11 cellular contexts compared by ENCODE assay signal in the genomic region with DNA sequence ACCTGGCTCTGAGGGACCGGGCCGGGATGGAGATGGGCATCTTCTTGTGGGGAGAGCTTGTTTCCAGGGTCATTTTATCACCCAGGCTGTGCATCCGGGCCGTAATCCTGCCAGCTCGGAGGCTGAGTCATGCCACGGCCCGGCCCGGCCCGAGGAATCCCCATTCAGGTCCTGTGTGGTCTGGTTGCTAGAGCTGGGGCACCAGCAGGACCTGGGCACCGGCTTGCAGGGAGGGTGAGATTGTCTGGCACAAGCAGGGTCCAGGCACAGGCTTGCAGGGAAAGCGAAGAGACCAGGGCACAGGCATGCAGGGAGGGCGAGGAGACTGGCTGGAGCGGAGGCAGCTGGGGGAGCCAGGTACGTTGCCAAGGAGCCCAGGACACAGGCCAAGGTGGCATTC.
DNase-seq lines count a peak whose midpoint lies in the region; TF ChIP-seq lines count a peak whose summit lies in the region.
"Had no signal": no experiment of that assay in that cellular context is flagged by ENCODE, and none has a peak within 500 bp of the region (broad histone marks: within the 10 kb centered on the region; RNA-seq: fewer than 3 reads in every experiment).

No MANE protein-coding gene starts in this region.

- H3K36me3 ChIP-seq in fibroblast of lung (ENCODE audit: control insufficient read depth, insufficient read depth, low read length) (peaks cover 6% of the 10 kb centered on the region), sigmoid colon (peaks cover 0 to 40% (median 7%) of the 10 kb centered on the region in 4 donors), H7 (replicated peaks; ENCODE audit: control insufficient read depth, insufficient read depth, low read length) (peaks cover 3% of the 10 kb centered on the region)

- H3K9me3 ChIP-seq in fibroblast of lung (ENCODE audit: control insufficient read depth, insufficient read depth, low read depth, low read length) (no peaks in the 10 kb centered on the region), sigmoid colon (no peaks in the 10 kb centered on the region)

- no peak for TF ChIP-seq EP300 in sigmoid colon (IDR thresholded peaks at IDR 0.05)

- WGBS in sigmoid colon, 2 donors, result 77% methylated on average over 14 of the region's 14 CpGs

- no peaks in the 10 kb centered on the region for H4K20me1 ChIP-seq in fibroblast of lung (ENCODE audit: control insufficient read depth, extremely low read depth, insufficient read depth, low read length)

- DNase-seq in Daoy (ENCODE audit: low read depth), result peak; percentile 61
- DNase-seq in T1000 (lab: John Stamatoyannopoulos, UW), result peak; percentile 36
- DNase-seq in fibroblast of lung (ENCODE audit: low read depth in 2 of 2), result peak; percentile 18 to 33
- peak; percentile 85 for DNase-seq in sigmoid colon
- no peak for DNase-seq in H7
- DNase-seq in NCI-H1048 (lab: John Stamatoyannopoulos, UW), result no peak
- no peak for DNase-seq in mucosa of gallbladder (ENCODE audit: low spot score)
- no peak for DNase-seq in HUDEP-2 (lab: John Stamatoyannopoulos, UW; ENCODE audit: unreplicated experiment in 76 of 76)
- DNase-seq: CD8-positive, alpha-beta memory T cell; GOT3; NCI-H1417 treated with DMSO at 0.1 percent for 48 hours had no signal

- no peak overlapping the region for H3K9ac ChIP-seq in fibroblast of lung (ENCODE audit: insufficient read depth, low read length)

- TF ChIP-seq POLR2A in sigmoid colon (IDR thresholded peaks at IDR 0.05), result no peak

- no peaks in the 10 kb centered on the region for H3K79me2 ChIP-seq in fibroblast of lung (ENCODE audit: control insufficient read depth, insufficient read depth, low read length)

- H3K4me1 ChIP-seq in fibroblast of lung (ENCODE audit: control insufficient read depth, extremely low read depth, insufficient read depth, low read length) (peaks cover 9% of the 10 kb centered on the region), sigmoid colon (peaks cover 0 to 73% (median 68%) of the 10 kb centered on the region in 4 donors)

- H3K27ac ChIP-seq in fibroblast of lung (ENCODE audit: insufficient read depth, low read length) (no peak overlapping the region), sigmoid colon (peak overlapping the region; percentile 87 to 93 (median 90))

- intact Hi-C loops in sigmoid colon (cut with DNase I), result loop anchor here (1.0 kb wide), 1 partner anchor 46 kb away; no protein-coding TSS in a partner anchor

- no peak overlapping the region for H2AFZ ChIP-seq in fibroblast of lung (ENCODE audit: low read length)

- H3K4me3 ChIP-seq in fibroblast of lung (replicated peaks in 1 of 4; ENCODE audit: control extremely low read depth in 1 of 4, insufficient read depth in 1 of 4, low read depth in 3 of 4, low read length in 4 of 4), result no peak overlapping the region
- no peak overlapping the region for H3K4me3 ChIP-seq in sigmoid colon
- H3K4me3 ChIP-seq in H7 (ENCODE audit: insufficient read depth, low read depth, low read length), result no peak overlapping the region

- TF ChIP-seq CTCF in fibroblast of lung (conservative IDR thresholded peaks at IDR 0.05 in 1 of 2, IDR thresholded peaks at IDR 0.05 in 1 of 2; ENCODE audit: low read depth in 1 of 2, low read length in 2 of 2), result no peak
- TF ChIP-seq CTCF in sigmoid colon (IDR thresholded peaks at IDR 0.05), result no peak

- no peak overlapping the region for H3K4me2 ChIP-seq in fibroblast of lung (ENCODE audit: extremely low read depth, insufficient read depth, low read length)

- H3K27me3 ChIP-seq in fibroblast of lung (ENCODE audit: control insufficient read depth, insufficient read depth, low read length) (no peaks in the 10 kb centered on the region), sigmoid colon (no peaks in the 10 kb centered on the region), H7 (ENCODE audit: control insufficient read depth, insufficient read depth, low read length) (no peaks in the 10 kb centered on the region)

Comparison
In these comparisons a context has a peak if more than half of its experiments do, and no peak if none do; other contexts are left out.
1. DNase-seq: peak in Daoy (single experiment), T1000 (single experiment), fibroblast of lung (2 of 2) and sigmoid colon (single experiment); none in H7 (single experiment), NCI-H1048 (single experiment), mucosa of gallbladder (single experiment) and HUDEP-2 (0 of 76).